11 cellular contexts compared by ENCODE assay signal in the genomic region with DNA sequence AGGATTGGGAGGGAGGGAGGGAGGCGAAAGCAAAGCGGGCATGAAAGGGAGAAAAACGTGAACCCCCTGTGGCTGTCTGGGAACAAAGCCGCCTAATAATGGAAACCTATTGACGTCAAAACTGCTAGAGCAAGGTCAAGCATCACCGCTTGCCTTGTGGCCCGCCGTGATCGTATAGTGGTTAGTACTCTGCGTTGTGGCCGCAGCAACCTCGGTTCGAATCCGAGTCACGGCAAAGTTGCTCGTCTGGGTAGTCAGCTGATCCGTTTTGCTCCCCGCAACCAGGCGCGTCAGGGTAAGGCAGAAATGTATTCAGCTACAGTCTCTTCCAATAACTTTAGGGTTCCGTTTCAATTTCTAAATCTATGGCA.
DNase-seq lines count a peak whose midpoint lies in the region; ATAC-seq, FAIRE-seq and TF ChIP-seq lines count a peak whose summit lies in the region.
"Had no signal": no experiment of that assay in that cellular context is flagged by ENCODE, and none has a peak within 500 bp of the region (broad histone marks: within the 10 kb centered on the region; RNA-seq: fewer than 3 reads in every experiment).

No MANE protein-coding gene starts in this region.

- peaks cover 5% of the 10 kb centered on the region for H3K36me3 Mint-ChIP-seq in activated CD4-positive, alpha-beta T cell treated with anti-CD3 and anti-CD28 coated beads, Interleukin-2, amount 10 ng/mL, durations not matched to agents 24 days and 14 days (ENCODE audit: low read depth)
- H3K36me3 Mint-ChIP-seq in activated T-helper 17 cell treated with anti-CD3 and anti-CD28 coated beads, Interleukin-2, amount 50 U/mL, for 72 hours (ENCODE audit: low read depth) = no peaks in the 10 kb centered on the region

- H3K36me3 ChIP-seq in right lobe of liver = no peaks in the 10 kb centered on the region
- no peaks in the 10 kb centered on the region for H3K36me3 ChIP-seq in WERI-Rb-1

- no peak overlapping the region for H3K27ac ChIP-seq in right lobe of liver
- no peak overlapping the region for H3K27ac ChIP-seq in WERI-Rb-1

- FAIRE-seq in HTR-8/SVneo (lab: Jason Lieb, UNC) = no peak
- FAIRE-seq: A204.1, H54 had no signal

- no peaks in the 10 kb centered on the region for H3K9me3 ChIP-seq in right lobe of liver
- H3K9me3 ChIP-seq in WERI-Rb-1 (ENCODE audit: severe bottlenecking) = peaks cover 51% of the 10 kb centered on the region

- H3K9me3 Mint-ChIP-seq in activated CD4-positive, alpha-beta T cell treated with anti-CD3 and anti-CD28 coated beads, Interleukin-2, amount 10 ng/mL, durations not matched to agents 24 days and 14 days = peaks cover 26% of the 10 kb centered on the region
- peaks cover 4% of the 10 kb centered on the region for H3K9me3 Mint-ChIP-seq in activated T-helper 17 cell treated with anti-CD3 and anti-CD28 coated beads, Interleukin-2, amount 50 U/mL, for 72 hours
- peaks cover 8 to 11% of the 10 kb centered on the region in 2 donors for H3K9me3 Mint-ChIP-seq in stimulated activated naive CD8-positive, alpha-beta T cell treated with anti-CD3 and anti-CD28 coated beads, Interleukin-15, amount 100 ng/mL, for 72 hours

- H3K4me1 ChIP-seq in right lobe of liver = no peaks in the 10 kb centered on the region

- no peak for TF ChIP-seq POLR2A in right lobe of liver (IDR thresholded peaks at IDR 0.05)

- 15% methylated on average over 20 of the region's 21 CpGs for WGBS in right lobe of liver (ENCODE audit: insufficient coverage, low coverage, low lambda C conversion rate, missing lambda C conversion rate)

- H3K4me3 Mint-ChIP-seq in activated CD4-positive, alpha-beta T cell treated with anti-CD3 and anti-CD28 coated beads, Interleukin-2, amount 10 ng/mL, durations not matched to agents 24 days and 14 days = peak overlapping the region; percentile 82
- peak overlapping the region; percentile 69 for H3K4me3 Mint-ChIP-seq in activated T-helper 17 cell treated with anti-CD3 and anti-CD28 coated beads, Interleukin-2, amount 50 U/mL, for 72 hours
- H3K4me3 Mint-ChIP-seq in stimulated activated naive CD8-positive, alpha-beta T cell treated with anti-CD3 and anti-CD28 coated beads, Interleukin-15, amount 100 ng/mL, for 72 hours = peak overlapping the region; percentile 91 to 92

- peaks cover 77% of the 10 kb centered on the region for H3K27me3 Mint-ChIP-seq in activated CD4-positive, alpha-beta T cell treated with anti-CD3 and anti-CD28 coated beads, Interleukin-2, amount 10 ng/mL, durations not matched to agents 24 days and 14 days
- peaks cover 70% of the 10 kb centered on the region for H3K27me3 Mint-ChIP-seq in activated T-helper 17 cell treated with anti-CD3 and anti-CD28 coated beads, Interleukin-2, amount 50 U/mL, for 72 hours
- peaks cover 58% of the 10 kb centered on the region for H3K27me3 Mint-ChIP-seq in stimulated activated naive CD8-positive, alpha-beta T cell treated with anti-CD3 and anti-CD28 coated beads, Interleukin-15, amount 100 ng/mL, for 72 hours

- no peak for TF ChIP-seq CTCF in right lobe of liver (IDR thresholded peaks at IDR 0.05)
- TF ChIP-seq CTCF in WERI-Rb-1 (IDR thresholded peaks at IDR 0.05; ENCODE audit: low read depth, low read length) = no peak

- H3K4me3 ChIP-seq in right lobe of liver = peak overlapping the region in 2 of 3 donors; percentile 1 to 35
- H3K4me3 ChIP-seq in WERI-Rb-1 (ENCODE audit: low read depth, low read length) = no peak overlapping the region

- peak; percentile 48 for ATAC-seq in activated T-helper 17 cell treated with anti-CD3 and anti-CD28 coated beads, Interleukin-2, amount 50 U/mL, for 72 hours (replicated peaks)
- ATAC-seq in right lobe of liver = no peak
- peak; percentile 84 for ATAC-seq in stimulated activated naive CD8-positive, alpha-beta T cell treated with anti-CD3 and anti-CD28 coated beads, Interleukin-15, amount 100 ng/mL, for 72 hours

- peaks cover 18% of the 10 kb centered on the region for H3K4me1 Mint-ChIP-seq in activated CD4-positive, alpha-beta T cell treated with anti-CD3 and anti-CD28 coated beads, Interleukin-2, amount 10 ng/mL, durations not matched to agents 24 days and 14 days
- peaks cover 15% of the 10 kb centered on the region for H3K4me1 Mint-ChIP-seq in activated T-helper 17 cell treated with anti-CD3 and anti-CD28 coated beads, Interleukin-2, amount 50 U/mL, for 72 hours
- H3K4me1 Mint-ChIP-seq in stimulated activated naive CD8-positive, alpha-beta T cell treated with anti-CD3 and anti-CD28 coated beads, Interleukin-15, amount 100 ng/mL, for 72 hours = peaks cover 40% of the 10 kb centered on the region

- no peaks in the 10 kb centered on the region for H3K27me3 ChIP-seq in right lobe of liver
- H3K27me3 ChIP-seq in WERI-Rb-1 (ENCODE audit: insufficient read depth, low read depth, severe bottlenecking) = peaks cover 87% of the 10 kb centered on the region

- no peak overlapping the region for H3K27ac Mint-ChIP-seq in activated CD4-positive, alpha-beta T cell treated with anti-CD3 and anti-CD28 coated beads, Interleukin-2, amount 10 ng/mL, durations not matched to agents 24 days and 14 days
- no peak overlapping the region for H3K27ac Mint-ChIP-seq in activated T-helper 17 cell treated with anti-CD3 and anti-CD28 coated beads, Interleukin-2, amount 50 U/mL, for 72 hours
- peak overlapping the region; percentile 7 to 43 for H3K27ac Mint-ChIP-seq in stimulated activated naive CD8-positive, alpha-beta T cell treated with anti-CD3 and anti-CD28 coated beads, Interleukin-15, amount 100 ng/mL, for 72 hours

- intact Hi-C loops in activated CD4-positive, alpha-beta T cell treated with anti-CD3 and anti-CD28 coated beads, Interleukin-2, amount 10 ng/mL, durations not matched to agents 24 days and 14 days (cut with micrococcal nuclease) = no loop called here
- intact Hi-C loops in right lobe of liver (cut with DNase I) = no loop called here

- peak; percentile 59 for DNase-seq in activated CD4-positive, alpha-beta T cell treated with anti-CD3 and anti-CD28 coated beads, Interleukin-2, amount 10 ng/mL, durations not matched to agents 24 days and 14 days
- no peak for DNase-seq in activated CD4-positive, alpha-beta T cell treated with anti-CD3 and anti-CD28 coated beads, Interleukin-2, amount 50 U/mL, for 1 hour
- no peak for DNase-seq in right lobe of liver
- peak; percentile 52 to 81 for DNase-seq in stimulated activated naive CD8-positive, alpha-beta T cell treated with anti-CD3 and anti-CD28 coated beads, Interleukin-15, amount 100 ng/mL, for 72 hours
- DNase-seq in globus pallidus (ENCODE audit: low spot score) = no peak
- no peak for DNase-seq in HTR-8/SVneo (ENCODE audit: insufficient read length, low spot score)
- DNase-seq in WERI-Rb-1 = no peak
- DNase-seq: erythroblast had no signal

Comparison
In these comparisons a context has a peak if more than half of its experiments do, and no peak if none do; other contexts are left out.
1. DNase-seq: peak in activated CD4-positive, alpha-beta T cell treated with anti-CD3 and anti-CD28 coated beads, Interleukin-2, amount 10 ng/mL, durations not matched to agents 24 days and 14 days (single experiment) and stimulated activated naive CD8-positive, alpha-beta T cell treated with anti-CD3 and anti-CD28 coated beads, Interleukin-15, amount 100 ng/mL, for 72 hours (2 of 2); none in activated CD4-positive, alpha-beta T cell treated with anti-CD3 and anti-CD28 coated beads, Interleukin-2, amount 50 U/mL, for 1 hour (single experiment), right lobe of liver (0 of 3), globus pallidus (single experiment), HTR-8/SVneo (single experiment) and WERI-Rb-1 (single experiment).
2. H3K27ac Mint-ChIP-seq: peak in stimulated activated naive CD8-positive, alpha-beta T cell treated with anti-CD3 and anti-CD28 coated beads, Interleukin-15, amount 100 ng/mL, for 72 hours (2 of 2); none in activated CD4-positive, alpha-beta T cell treated with anti-CD3 and anti-CD28 coated beads, Interleukin-2, amount 10 ng/mL, durations not matched to agents 24 days and 14 days (single experiment) and activated T-helper 17 cell treated with anti-CD3 and anti-CD28 coated beads, Interleukin-2, amount 50 U/mL, for 72 hours (single experiment).
3. ATAC-seq: peak in activated T-helper 17 cell treated with anti-CD3 and anti-CD28 coated beads, Interleukin-2, amount 50 U/mL, for 72 hours (single experiment) and stimulated activated naive CD8-positive, alpha-beta T cell treated with anti-CD3 and anti-CD28 coated beads, Interleukin-15, amount 100 ng/mL, for 72 hours (single experiment); none in right lobe of liver (0 of 4).
4. Peak in every context shown above with its lines, with median percentiles within 50 percentile points of each other: H3K4me3 Mint-ChIP-seq.